In genomic region chr7:86913709-86914108, GRCh38 we compare ENCODE assay signal across 20 cellular contexts.
DNase-seq lines count a peak whose midpoint lies in the region; ATAC-seq and TF ChIP-seq lines count a peak whose summit lies in the region.
"Had no signal": no experiment of that assay in that cellular context is flagged by ENCODE, and none has a peak within 500 bp of the region (broad histone marks: within the 10 kb centered on the region; RNA-seq: fewer than 3 reads in every experiment).

No MANE protein-coding gene starts in this region.

- H3K27ac ChIP-seq in right atrium auricular region (no peak overlapping the region), smooth muscle cell (ENCODE audit: low read depth) (peak overlapping the region; percentile 87)
- H3K27ac ChIP-seq: esophagus muscularis mucosa, pancreas, right lobe of liver, upper lobe of left lung had no signal

- H3K9me3 ChIP-seq in right atrium auricular region = no peaks in the 10 kb centered on the region
- H3K9me3 ChIP-seq in smooth muscle cell (replicated peaks; ENCODE audit: low read depth) = no peaks in the 10 kb centered on the region
- H3K9me3 ChIP-seq: esophagus muscularis mucosa, pancreas, right lobe of liver, upper lobe of left lung had no signal

- no peak overlapping the region for H2AFZ ChIP-seq in smooth muscle cell (ENCODE audit: low read depth)

- no peaks in the 10 kb centered on the region for H3K79me2 ChIP-seq in smooth muscle cell (ENCODE audit: low read depth)

- peak; percentile 73 for ATAC-seq in Right ventricle myocardium superior (ENCODE audit: poor library complexity)
- ATAC-seq: activated CD4-positive, alpha-beta T cell treated with anti-CD3 and anti-CD28 coated beads for 36 hours; left colon; natural killer cell treated with Interleukin-12 subunit alpha and Interleukin-12 subunit beta and Interleukin-15 and Interleukin-18, amount 100 ng/mL, for 72 hours; pancreas; right lobe of liver had no signal

- peak overlapping the region; percentile 63 for H3K4me2 ChIP-seq in smooth muscle cell

- TF ChIP-seq CTCF in right atrium auricular region (IDR thresholded peaks at IDR 0.05) (no peak), fibroblast of mammary gland (conservative IDR thresholded peaks at IDR 0.05; ENCODE audit: control insufficient read depth, insufficient read depth, low read depth, low read length) (no peak), smooth muscle cell (IDR thresholded peaks at IDR 0.05; ENCODE audit: borderline replicate concordance, insufficient read depth, poor library complexity, severe bottlenecking) (no peak)

- H3K4me3 ChIP-seq in right atrium auricular region (no peak overlapping the region), fibroblast of mammary gland (ENCODE audit: control insufficient read depth, low read depth, low read length) (no peak overlapping the region), smooth muscle cell (no peak overlapping the region)
- H3K4me3 ChIP-seq: esophagus muscularis mucosa, pancreas, right lobe of liver, upper lobe of left lung had no signal

- no peaks in the 10 kb centered on the region for H4K20me1 ChIP-seq in smooth muscle cell (ENCODE audit: low read depth)

- 34% methylated on average over 4 of the region's 4 CpGs for WGBS in smooth muscle cell (ENCODE audit: low lambda C conversion rate)

- H3K27me3 ChIP-seq in right atrium auricular region (no peaks in the 10 kb centered on the region), smooth muscle cell (ENCODE audit: low read depth) (no peaks in the 10 kb centered on the region)
- H3K27me3 ChIP-seq: esophagus muscularis mucosa, pancreas, right lobe of liver, upper lobe of left lung had no signal

- no peaks in the 10 kb centered on the region for H3K36me3 ChIP-seq in right atrium auricular region
- no peaks in the 10 kb centered on the region for H3K36me3 ChIP-seq in smooth muscle cell (ENCODE audit: low read depth)
- H3K36me3 ChIP-seq: pancreas, right lobe of liver had no signal

- H3K4me1 ChIP-seq in right atrium auricular region = no peaks in the 10 kb centered on the region
- H3K4me1 ChIP-seq in smooth muscle cell (ENCODE audit: low read depth) = no peaks in the 10 kb centered on the region
- H3K4me1 ChIP-seq: esophagus muscularis mucosa, pancreas, right lobe of liver, upper lobe of left lung had no signal

- H3F3A ChIP-seq in smooth muscle cell (ENCODE audit: low read depth) = no peaks in the 10 kb centered on the region

- intact Hi-C loops in Right ventricle myocardium superior (cut with DNase I) = no loop called here

- DNase-seq in Right ventricle myocardium superior = no peak
- DNase-seq in right atrium auricular region (ENCODE audit: low spot score) = no peak
- DNase-seq in RPMI7951 (ENCODE audit: low read depth) = peak; percentile 32
- DNase-seq in fibroblast of mammary gland (ENCODE audit: low read depth) = peak; percentile 94
- DNase-seq in smooth muscle cell (lab: John Stamatoyannopoulos, UW; ENCODE audit: unreplicated experiment) = no peak
- no peak for DNase-seq in activated CD4-positive, alpha-beta T cell treated with anti-CD3 and anti-CD28 coated beads, Interleukin-2, amount 50 U/mL, for 1 hour
- no peak for DNase-seq in COLO668 (lab: John Stamatoyannopoulos, UW; ENCODE audit: unreplicated experiment)
- DNase-seq in RPMI8226 = no peak
- DNase-seq: 8988T; activated CD4-positive, alpha-beta T cell treated with anti-CD3 and anti-CD28 coated beads for 36 hours; C1 segment of cervical spinal cord; effector memory CD4-positive, alpha-beta T cell; head of caudate nucleus; left colon; pancreas; right lobe of liver; stimulated activated CD8-positive, alpha-beta memory T cell treated with anti-CD3 and anti-CD28 coated beads, Interleukin-4, amount 100 ng/mL, for 48 hours; upper lobe of left lung had no signal

- H3K9ac ChIP-seq in smooth muscle cell (ENCODE audit: low read depth) = no peak overlapping the region

Comparison
In these comparisons a context has a peak if more than half of its experiments do, and no peak if none do; other contexts are left out.
1. DNase-seq: peak in RPMI7951 (single experiment) and fibroblast of mammary gland (single experiment); none in Right ventricle myocardium superior (single experiment), right atrium auricular region (single experiment), smooth muscle cell (single experiment), activated CD4-positive, alpha-beta T cell treated with anti-CD3 and anti-CD28 coated beads, Interleukin-2, amount 50 U/mL, for 1 hour (single experiment), COLO668 (single experiment) and RPMI8226 (single experiment).